1 cellular context compared by ENCODE assay signal in the genomic region with DNA sequence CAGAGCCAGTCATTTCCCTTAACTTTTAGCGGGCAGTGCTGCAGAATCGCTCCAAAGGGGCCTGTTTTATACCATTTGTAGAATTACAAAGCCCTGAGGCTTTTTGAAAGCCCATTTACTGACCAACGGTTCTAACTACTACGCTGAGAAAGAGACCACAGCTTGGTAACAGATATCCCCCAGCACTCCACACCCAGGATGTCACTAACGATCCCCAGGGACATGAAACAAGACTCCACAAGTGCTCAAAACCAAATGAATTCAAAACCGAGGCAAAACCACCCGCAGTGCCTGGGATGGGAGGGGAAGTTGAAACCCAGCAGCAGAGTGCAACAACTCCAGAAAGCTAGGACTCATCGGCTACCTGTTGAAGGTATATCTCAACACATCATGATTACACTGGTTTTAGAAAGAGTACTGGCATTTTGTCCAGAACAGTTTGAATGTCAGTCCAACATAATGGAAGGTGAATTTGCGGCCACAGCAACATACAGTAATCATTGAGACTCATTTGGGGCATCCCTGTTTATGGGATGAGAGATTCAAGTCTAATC.
TF ChIP-seq lines count a peak whose summit lies in the region.

No MANE protein-coding gene starts in this region.

TF ChIP-seq in GM12878, 131 proteins besides CTCF, POLR2A, EP300 and RAD21:
- no peak for TF ChIP-seq CBX5 (IDR thresholded peaks at IDR 0.05; ENCODE audit: low read depth)
- peak; percentile 29 for TF ChIP-seq MEF2B (IDR thresholded peaks at IDR 0.05; ENCODE audit: partially characterized antibody, poor library complexity, severe bottlenecking)
